In the genomic region with DNA sequence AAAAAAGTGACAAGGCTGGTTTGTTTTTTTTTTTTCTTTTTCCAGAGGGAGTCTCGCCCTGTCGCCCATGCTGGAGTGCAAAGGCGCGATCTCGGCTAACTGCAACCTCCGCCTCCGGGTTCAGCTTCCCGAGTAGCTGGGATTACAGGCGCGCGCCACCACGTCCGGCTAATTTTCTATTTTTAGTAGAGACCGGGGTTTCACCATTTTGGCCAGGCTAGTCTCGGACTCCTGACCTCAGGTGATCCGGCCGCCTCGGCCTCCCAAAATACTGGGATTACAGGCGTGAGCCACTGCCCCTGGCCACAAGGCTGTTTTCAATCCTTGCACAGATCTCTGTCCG, we compare ENCODE assay signal across 8 cellular contexts. TPM values are rescaled to one million over a fixed set of nuclear protein-coding genes. Genes with fewer than 3 reads are reported as not detected.
DNase-seq lines count a peak whose midpoint lies in the region; ATAC-seq and TF ChIP-seq lines count a peak whose summit lies in the region.

No MANE protein-coding gene starts in this region.

- WGBS in sigmoid colon, 2 donors = 3 to 12% methylated on average over 20 of the region's 20 CpGs

- DNase-seq in GM12864 (ENCODE audit: low read depth) (no peak), SK-N-MC (ENCODE audit: low read depth, low spot score) (no peak), foreskin fibroblast (peak in 1 of 2 donors; percentile 10), sigmoid colon (no peak), SKM-1 treated with dmso at 0.1 percent for 144 hours (lab: John Stamatoyannopoulos, UW; ENCODE audit: unreplicated experiment) (no peak)

- peaks cover 0 to 32% (median 24%) of the 10 kb centered on the region in 4 donors for H3K4me1 ChIP-seq in sigmoid colon

- H3K27ac ChIP-seq in SK-N-MC (peak overlapping the region; percentile 75; the same call in 1 of the 2 replicates), sigmoid colon (peak overlapping the region; percentile 88 to 92 (median 90))

- H3K9ac ChIP-seq in SK-N-MC (ENCODE audit: insufficient read length) = peak overlapping the region; percentile 93

- TF ChIP-seq EP300 in sigmoid colon (IDR thresholded peaks at IDR 0.05) = no peak

- H3K4me3 ChIP-seq in GM12864 (ENCODE audit: low read depth, low read length) = peak overlapping the region; percentile 87
- H3K4me3 ChIP-seq in SK-N-MC = peak overlapping the region; percentile 99
- H3K4me3 ChIP-seq in foreskin fibroblast (ENCODE audit: low read depth in 1 of 2, low read length in 2 of 2) = peak overlapping the region; percentile 98 to 99
- H3K4me3 ChIP-seq in sigmoid colon = peak overlapping the region; percentile 66 to 99 (median 88)

- no peak for TF ChIP-seq CTCF in GM12864 (IDR thresholded peaks at IDR 0.05; ENCODE audit: low read depth, low read length, missing control alignments)
- no peak for TF ChIP-seq CTCF in foreskin fibroblast (IDR thresholded peaks at IDR 0.05; ENCODE audit: low read depth, low read length)
- TF ChIP-seq CTCF in sigmoid colon (IDR thresholded peaks at IDR 0.05) = no peak

- no peak for ATAC-seq in HG03135 (IDR thresholded peaks at IDR 0.05; ENCODE audit: unreplicated experiment)
- ATAC-seq in HG02642 (IDR thresholded peaks at IDR 0.05; ENCODE audit: poor library complexity, unreplicated experiment) = no peak
- no peak for ATAC-seq in GM18498 (IDR thresholded peaks at IDR 0.05; ENCODE audit: unreplicated experiment)

- no peak for TF ChIP-seq POLR2A in sigmoid colon (IDR thresholded peaks at IDR 0.05)

- peaks cover 7% of the 10 kb centered on the region for H3K36me3 ChIP-seq in SK-N-MC (ENCODE audit: insufficient read depth, low read length)
- H3K36me3 ChIP-seq in sigmoid colon = peaks cover 0 to 13% (median 0%) of the 10 kb centered on the region in 4 donors

- no peaks in the 10 kb centered on the region for H3K9me3 ChIP-seq in SK-N-MC (ENCODE audit: low read depth, low read length)
- no peaks in the 10 kb centered on the region for H3K9me3 ChIP-seq in sigmoid colon

- no peaks in the 10 kb centered on the region for H3K27me3 ChIP-seq in sigmoid colon

- intact Hi-C loops in sigmoid colon (cut with DNase I) = loop anchor here (2.0 to 5.0 kb wide), 2 partner anchors 21 to 449 kb away; partner anchors contain the start of gene PEX26

RNA-seq across cellular contexts. Expression of gene ATP6V1E1, which starts 0.6 kb away (rescaled TPM):
- 100 to 1,000 TPM; 119 to 160 (median 138) TPM for total RNA-seq in sigmoid colon
- 100 to 1,000 TPM; 136 to 218 (median 148) TPM for polyA plus RNA-seq in sigmoid colon

RNA-seq across cellular contexts. Expression of gene BCL2L13, which starts 10.6 kb away (rescaled TPM):
- total RNA-seq in sigmoid colon = 10 to 100 TPM; 59.2 to 68.1 (median 66.8) TPM
- polyA plus RNA-seq in sigmoid colon = 10 to 100 TPM; 29.4 to 35.9 (median 35.1) TPM
